In the genomic region with DNA sequence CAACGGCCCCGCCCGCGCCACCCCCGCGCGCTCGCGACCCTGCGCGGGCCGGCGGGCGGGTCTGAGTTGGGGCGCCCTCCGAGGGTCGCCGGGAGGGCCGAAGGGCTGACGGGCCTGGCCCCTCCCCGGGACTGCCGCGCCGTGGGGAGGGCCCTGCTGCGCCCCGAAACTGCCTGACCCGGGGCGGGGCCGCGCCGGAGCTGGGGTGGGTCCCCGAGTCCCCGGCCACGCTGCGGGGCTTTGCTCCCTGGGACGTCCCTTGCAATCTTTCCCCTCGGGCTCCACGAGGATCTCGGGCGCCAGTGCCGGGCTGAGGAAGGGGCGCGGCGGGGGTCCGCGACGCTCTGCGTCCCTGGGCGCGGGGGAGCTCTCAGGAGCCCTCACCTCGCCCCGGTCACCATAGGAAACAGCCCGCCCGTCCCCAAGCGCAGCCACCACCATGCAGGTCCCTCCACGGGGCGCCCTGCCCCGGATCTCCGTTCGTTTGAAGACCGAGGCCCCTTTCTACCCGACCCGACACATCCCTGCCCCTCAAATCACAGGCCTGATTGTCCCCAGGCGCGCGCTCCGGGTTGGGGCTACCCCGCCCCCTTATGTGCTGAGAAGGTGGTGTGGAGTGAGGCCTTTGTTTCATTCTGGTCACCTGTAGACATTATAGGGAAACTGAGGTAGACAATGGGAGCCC, we compare ENCODE assay signal across 8 cellular contexts. TPM values are rescaled to one million over a fixed set of nuclear protein-coding genes. Genes with fewer than 3 reads are reported as not detected.
DNase-seq lines count a peak whose midpoint lies in the region; ATAC-seq, FAIRE-seq and TF ChIP-seq lines count a peak whose summit lies in the region.

No MANE protein-coding gene starts in this region.

- H2AFZ ChIP-seq in OCI-LY3 (ENCODE audit: low read depth, low read length) (no peak overlapping the region), osteoblast (ENCODE audit: low read length) (no peak overlapping the region)

- peaks cover 34% of the 10 kb centered on the region for H3K4me1 Mint-ChIP-seq in activated naive CD4-positive, alpha-beta T cell treated with anti-CD3 and anti-CD28 coated beads for 36 hours (ENCODE audit: low read depth)

- peak overlapping the region; percentile 81 for H3K4me3 Mint-ChIP-seq in activated naive CD4-positive, alpha-beta T cell treated with anti-CD3 and anti-CD28 coated beads for 36 hours

- no peak for FAIRE-seq in D721Med (lab: Jason Lieb, UNC)

- H3K27me3 Mint-ChIP-seq in activated naive CD4-positive, alpha-beta T cell treated with anti-CD3 and anti-CD28 coated beads for 36 hours (ENCODE audit: low read depth), result no peaks in the 10 kb centered on the region

- peaks cover 55% of the 10 kb centered on the region for H3K79me2 ChIP-seq in OCI-LY3 (ENCODE audit: low read length)
- H3K79me2 ChIP-seq in osteoblast (ENCODE audit: insufficient read depth, low read length), result peaks cover 74% of the 10 kb centered on the region

- intact Hi-C loops in activated naive CD4-positive, alpha-beta T cell treated with anti-CD3 and anti-CD28 coated beads for 36 hours (cut with micrococcal nuclease), result loop anchor here (1.0 to 10.0 kb wide), 8 partner anchors 40 to 512 kb away; partner anchors contain the start of genes ARHGDIA, CCDC137, CENPX and LRRC45

- peak overlapping the region; percentile 99 for H3K9ac ChIP-seq in OCI-LY3 (ENCODE audit: low read length)

- H3K27me3 ChIP-seq in OCI-LY3 (ENCODE audit: low read depth, low read length) (no peaks in the 10 kb centered on the region), osteoblast (ENCODE audit: insufficient read depth, low read length) (no peaks in the 10 kb centered on the region)

- no peaks in the 10 kb centered on the region for H3K9me3 Mint-ChIP-seq in activated naive CD4-positive, alpha-beta T cell treated with anti-CD3 and anti-CD28 coated beads for 36 hours

- H3K27ac Mint-ChIP-seq in activated naive CD4-positive, alpha-beta T cell treated with anti-CD3 and anti-CD28 coated beads for 36 hours, result peak overlapping the region; percentile 92

- H3K9me3 ChIP-seq in OCI-LY3 (ENCODE audit: insufficient read depth, low read length), result no peaks in the 10 kb centered on the region
- H3K9me3 ChIP-seq in osteoblast (ENCODE audit: low read depth, low read length), result no peaks in the 10 kb centered on the region

- H4K20me1 ChIP-seq in OCI-LY3 (ENCODE audit: insufficient read depth, low read length) (peaks cover 38% of the 10 kb centered on the region), osteoblast (ENCODE audit: insufficient read depth, low read length) (peaks cover 55% of the 10 kb centered on the region)

- TF ChIP-seq CTCF in OCI-LY3 (IDR thresholded peaks at IDR 0.05; ENCODE audit: low read depth, low read length), result no peak
- no peak for TF ChIP-seq CTCF in osteoblast (IDR thresholded peaks at IDR 0.05; ENCODE audit: extremely low read depth, low read depth, low read length)
- no peak for TF ChIP-seq CTCF in D721Med (IDR thresholded peaks at IDR 0.05; ENCODE audit: insufficient read depth, missing control alignments)

- peaks cover 39% of the 10 kb centered on the region for H3K36me3 Mint-ChIP-seq in activated naive CD4-positive, alpha-beta T cell treated with anti-CD3 and anti-CD28 coated beads for 36 hours (ENCODE audit: low read depth)

- H3K36me3 ChIP-seq in OCI-LY3 (replicated peaks; ENCODE audit: low read depth, low read length) (peaks cover 47% of the 10 kb centered on the region), osteoblast (ENCODE audit: insufficient read depth, low read length) (peaks cover 39% of the 10 kb centered on the region)

- peak; percentile 74 for DNase-seq in DMS53 treated with DMSO at 0.1 percent for 48 hours (lab: John Stamatoyannopoulos, UW; ENCODE audit: unreplicated experiment)
- peak; percentile 75 for DNase-seq in activated naive CD4-positive, alpha-beta T cell treated with anti-CD3 and anti-CD28 coated beads for 36 hours
- peak; percentile 72 for DNase-seq in globus pallidus (ENCODE audit: low spot score)
- DNase-seq in osteoblast (ENCODE audit: insufficient read length, low spot score, missing footprints), result peak; percentile 93
- no peak for DNase-seq in D721Med (ENCODE audit: insufficient read length, low spot score)
- DNase-seq in HPDE6-E6E7 (ENCODE audit: extremely low spot score), result no peak

- H3K4me2 ChIP-seq in OCI-LY3 (ENCODE audit: low read length) (peak overlapping the region; percentile 85), osteoblast (ENCODE audit: insufficient read depth, low read length) (peak overlapping the region; percentile 87)

- CTCF ChIA-PET in activated naive CD4-positive, alpha-beta T cell treated with anti-CD3 and anti-CD28 coated beads for 36 hours (lab: Charles Lee), result interaction anchor here (1.0 to 1.3 kb wide), 2 partner anchors 28 to 30 kb away, joined by 3 read pairs; no protein-coding TSS in a partner anchor

- ATAC-seq in HG03045 (IDR thresholded peaks at IDR 0.05; ENCODE audit: unreplicated experiment), result peak; percentile 1

- peak overlapping the region; percentile 83 for H3K4me3 ChIP-seq in OCI-LY3 (ENCODE audit: low read length)
- H3K4me3 ChIP-seq in osteoblast (ENCODE audit: insufficient read depth, low read length), result peak overlapping the region; percentile 74

- peaks cover 47% of the 10 kb centered on the region for H3K4me1 ChIP-seq in OCI-LY3 (ENCODE audit: low read length)
- H3K4me1 ChIP-seq in osteoblast (ENCODE audit: insufficient read depth, low read length), result peaks cover 34% of the 10 kb centered on the region

- H3K27ac ChIP-seq in OCI-LY3 (ENCODE audit: low read length) (peak overlapping the region; percentile 95), osteoblast (ENCODE audit: low read depth, low read length) (peak overlapping the region; percentile 63)

RNA-seq across cellular contexts. Expression of gene ACTG1, which starts 0.5 kb away (rescaled TPM):
- 1,000 to 10,000 TPM; 2,881 to 2,925 TPM for total RNA-seq in activated naive CD4-positive, alpha-beta T cell treated with anti-CD3 and anti-CD28 coated beads for 36 hours
- 10,373 and 13,273 TPM in 2 replicates for total RNA-seq in osteoblast

RNA-seq across cellular contexts. Expression of gene FSCN2, which starts 15.1 kb away (rescaled TPM):
- total RNA-seq in activated naive CD4-positive, alpha-beta T cell treated with anti-CD3 and anti-CD28 coated beads for 36 hours, result not detected
- total RNA-seq in osteoblast, result 2.9 and 5.1 TPM in 2 replicates

RNA-seq across cellular contexts. Expression of gene FAAP100, which starts 39.0 kb away (rescaled TPM):
- 10 to 100 TPM; 25.3 to 27.1 TPM for total RNA-seq in activated naive CD4-positive, alpha-beta T cell treated with anti-CD3 and anti-CD28 coated beads for 36 hours
- 43.0 and 44.5 TPM in 2 replicates for total RNA-seq in osteoblast

Comparison
In these comparisons a context has a peak if more than half of its experiments do, and no peak if none do; other contexts are left out.
1. DNase-seq: peak in DMS53 treated with DMSO at 0.1 percent for 48 hours (single experiment), activated naive CD4-positive, alpha-beta T cell treated with anti-CD3 and anti-CD28 coated beads for 36 hours (single experiment), globus pallidus (single experiment) and osteoblast (single experiment); none in D721Med (single experiment) and HPDE6-E6E7 (single experiment).